ENCODE assay signal across 17 cellular contexts in genomic region chr9:97394881-97395280, GRCh38.
DNase-seq lines count a peak whose midpoint lies in the region; ATAC-seq, FAIRE-seq and TF ChIP-seq lines count a peak whose summit lies in the region.
"Had no signal": no experiment of that assay in that cellular context is flagged by ENCODE, and none has a peak within 500 bp of the region (broad histone marks: within the 10 kb centered on the region; RNA-seq: fewer than 3 reads in every experiment).

No MANE protein-coding gene starts in this region.

- no peaks in the 10 kb centered on the region for H3K27me3 ChIP-seq in WERI-Rb-1 (ENCODE audit: insufficient read depth, low read depth, severe bottlenecking)

- peaks cover 4% of the 10 kb centered on the region for H3K9me3 ChIP-seq in WERI-Rb-1 (ENCODE audit: severe bottlenecking)
- H3K9me3 ChIP-seq: HAP-1 had no signal

- FAIRE-seq in D721Med (lab: Jason Lieb, UNC) = peak; percentile 11
- FAIRE-seq: G401.6, GM12892, H54 had no signal

- TF ChIP-seq CTCF in D721Med (IDR thresholded peaks at IDR 0.05; ENCODE audit: insufficient read depth, missing control alignments) (no peak), WERI-Rb-1 (IDR thresholded peaks at IDR 0.05; ENCODE audit: low read depth, low read length) (no peak)

- DNase-seq in D721Med (ENCODE audit: insufficient read length, low spot score) (no peak), DMS53 (lab: John Stamatoyannopoulos, UW) (peak; percentile 65), WERI-Rb-1 (peak; percentile 45), retina (peak; percentile 67), DMS153 (lab: John Stamatoyannopoulos, UW) (no peak)
- DNase-seq: C1 segment of cervical spinal cord; Calu3; CD4-positive, alpha-beta memory T cell; COR-L47; DND-41; GOT3; HFFc6 had no signal

- no peaks in the 10 kb centered on the region for H3K36me3 ChIP-seq in WERI-Rb-1
- H3K36me3 ChIP-seq: HAP-1 had no signal

- ATAC-seq in HG03342 (IDR thresholded peaks at IDR 0.05; ENCODE audit: unreplicated experiment) = no peak

- H3K27ac ChIP-seq in WERI-Rb-1 = peak overlapping the region; percentile 68

- no peak overlapping the region for H3K4me3 ChIP-seq in WERI-Rb-1 (ENCODE audit: low read depth, low read length)
- H3K4me3 ChIP-seq: HAP-1 had no signal

Comparison
In these comparisons a context has a peak if more than half of its experiments do, and no peak if none do; other contexts are left out.
1. DNase-seq: peak in DMS53 (single experiment), WERI-Rb-1 (single experiment) and retina (single experiment); none in D721Med (single experiment) and DMS153 (single experiment).